ENCODE assay signal across 1 cellular context in genomic region chr22:41444360-41445170, GRCh38.
TF ChIP-seq lines count a peak whose summit lies in the region.

No MANE protein-coding gene starts in this region.

TF ChIP-seq in HEK293, 187 proteins besides CTCF, POLR2A, EP300 and RAD21 (continued from another document and continues in another):
- peak; percentile 96 for TF ChIP-seq PRDM1 (tag by site-specific recombination; IDR thresholded peaks at IDR 0.05)
- 0 out of 2 replicates have a peak, but pooled peaks have one; percentile 9 for TF ChIP-seq BCL11A (tag by site-specific recombination; IDR thresholded peaks at IDR 0.05; ENCODE audit: low read depth)
- TF ChIP-seq ZNF692 (tag by site-specific recombination; IDR thresholded peaks at IDR 0.05), result peak; percentile 97
- TF ChIP-seq ZNF140 (tag by site-specific recombination; IDR thresholded peaks at IDR 0.05), result no peak
- TF ChIP-seq, protein P1, sequence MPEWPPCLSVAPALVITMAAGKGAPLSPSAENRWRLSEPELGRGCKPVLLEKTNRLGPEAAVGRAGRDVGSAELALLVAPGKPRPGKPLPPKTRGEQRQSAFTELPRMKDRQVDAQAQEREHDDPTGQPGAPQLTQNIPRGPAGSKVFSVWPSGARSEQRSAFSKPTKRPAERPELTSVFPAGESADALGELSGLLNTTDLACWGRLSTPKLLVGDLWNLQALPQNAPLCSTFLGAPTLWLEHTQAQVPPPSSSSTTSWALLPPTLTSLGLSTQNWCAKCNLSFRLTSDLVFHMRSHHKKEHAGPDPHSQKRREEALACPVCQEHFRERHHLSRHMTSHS (tag by site-specific recombination; IDR thresholded peaks at IDR 0.05), result no peak
- peak; percentile 5; the same call in 1 of the 2 replicates for TF ChIP-seq ZNF629 (tag by site-specific recombination; IDR thresholded peaks at IDR 0.05)
- no peak for TF ChIP-seq ZNF433 (tag by site-specific recombination; IDR thresholded peaks at IDR 0.05; ENCODE audit: low read depth)
- TF ChIP-seq KLF7 (tag by site-specific recombination; IDR thresholded peaks at IDR 0.05; ENCODE audit: borderline replicate concordance), result 0 out of 2 replicates have a peak, but pooled peaks have one; percentile 28
- TF ChIP-seq, protein P2, sequence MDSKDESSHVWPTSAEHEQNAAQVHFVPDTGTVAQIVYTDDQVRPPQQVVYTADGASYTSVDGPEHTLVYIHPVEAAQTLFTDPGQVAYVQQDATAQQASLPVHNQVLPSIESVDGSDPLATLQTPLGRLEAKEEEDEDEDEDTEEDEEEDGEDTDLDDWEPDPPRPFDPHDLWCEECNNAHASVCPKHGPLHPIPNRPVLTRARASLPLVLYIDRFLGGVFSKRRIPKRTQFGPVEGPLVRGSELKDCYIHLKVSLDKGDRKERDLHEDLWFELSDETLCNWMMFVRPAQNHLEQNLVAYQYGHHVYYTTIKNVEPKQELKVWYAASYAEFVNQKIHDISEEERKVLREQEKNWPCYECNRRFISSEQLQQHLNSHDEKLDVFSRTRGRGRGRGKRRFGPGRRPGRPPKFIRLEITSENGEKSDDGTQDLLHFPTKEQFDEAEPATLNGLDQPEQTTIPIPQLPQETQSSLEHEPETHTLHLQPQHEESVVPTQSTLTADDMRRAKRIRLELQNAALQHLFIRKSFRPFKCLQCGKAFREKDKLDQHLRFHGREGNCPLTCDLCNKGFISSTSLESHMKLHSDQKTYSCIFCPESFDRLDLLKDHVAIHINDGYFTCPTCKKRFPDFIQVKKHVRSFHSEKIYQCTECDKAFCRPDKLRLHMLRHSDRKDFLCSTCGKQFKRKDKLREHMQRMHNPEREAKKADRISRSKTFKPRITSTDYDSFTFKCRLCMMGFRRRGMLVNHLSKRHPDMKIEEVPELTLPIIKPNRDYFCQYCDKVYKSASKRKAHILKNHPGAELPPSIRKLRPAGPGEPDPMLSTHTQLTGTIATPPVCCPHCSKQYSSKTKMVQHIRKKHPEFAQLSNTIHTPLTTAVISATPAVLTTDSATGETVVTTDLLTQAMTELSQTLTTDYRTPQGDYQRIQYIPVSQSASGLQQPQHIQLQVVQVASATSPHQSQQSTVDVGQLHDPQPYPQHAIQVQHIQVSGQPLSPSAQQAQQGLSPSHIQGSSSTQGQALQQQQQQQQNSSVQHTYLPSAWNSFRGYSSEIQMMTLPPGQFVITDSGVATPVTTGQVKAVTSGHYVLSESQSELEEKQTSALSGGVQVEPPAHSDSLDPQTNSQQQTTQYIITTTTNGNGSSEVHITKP (tag by site-specific recombination; IDR thresholded peaks at IDR 0.05), result peak; percentile 66
- no peak for TF ChIP-seq ZSCAN23 (tag by site-specific recombination; IDR thresholded peaks at IDR 0.05)
- no peak for TF ChIP-seq SALL2 (tag by site-specific recombination; IDR thresholded peaks at IDR 0.05; ENCODE audit: borderline replicate concordance)
- TF ChIP-seq SCRT2 (tag by site-specific recombination; IDR thresholded peaks at IDR 0.05), result no peak
- no peak for TF ChIP-seq ZNF404 (tag by site-specific recombination; IDR thresholded peaks at IDR 0.05)
- no peak for TF ChIP-seq ZNF132 (tag by site-specific recombination; IDR thresholded peaks at IDR 0.05; ENCODE audit: borderline replicate concordance)
- TF ChIP-seq, protein P3, sequence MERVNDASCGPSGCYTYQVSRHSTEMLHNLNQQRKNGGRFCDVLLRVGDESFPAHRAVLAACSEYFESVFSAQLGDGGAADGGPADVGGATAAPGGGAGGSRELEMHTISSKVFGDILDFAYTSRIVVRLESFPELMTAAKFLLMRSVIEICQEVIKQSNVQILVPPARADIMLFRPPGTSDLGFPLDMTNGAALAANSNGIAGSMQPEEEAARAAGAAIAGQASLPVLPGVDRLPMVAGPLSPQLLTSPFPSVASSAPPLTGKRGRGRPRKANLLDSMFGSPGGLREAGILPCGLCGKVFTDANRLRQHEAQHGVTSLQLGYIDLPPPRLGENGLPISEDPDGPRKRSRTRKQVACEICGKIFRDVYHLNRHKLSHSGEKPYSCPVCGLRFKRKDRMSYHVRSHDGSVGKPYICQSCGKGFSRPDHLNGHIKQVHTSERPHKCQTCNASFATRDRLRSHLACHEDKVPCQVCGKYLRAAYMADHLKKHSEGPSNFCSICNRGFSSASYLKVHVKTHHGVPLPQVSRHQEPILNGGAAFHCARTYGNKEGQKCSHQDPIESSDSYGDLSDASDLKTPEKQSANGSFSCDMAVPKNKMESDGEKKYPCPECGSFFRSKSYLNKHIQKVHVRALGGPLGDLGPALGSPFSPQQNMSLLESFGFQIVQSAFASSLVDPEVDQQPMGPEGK (tag by site-specific recombination; IDR thresholded peaks at IDR 0.05), result peak; percentile 98
- no peak for TF ChIP-seq ZNF664 (tag by site-specific recombination; IDR thresholded peaks at IDR 0.05)
- TF ChIP-seq ZNF555 (tag by site-specific recombination; conservative IDR thresholded peaks at IDR 0.05), result no peak
- TF ChIP-seq, protein P4, sequence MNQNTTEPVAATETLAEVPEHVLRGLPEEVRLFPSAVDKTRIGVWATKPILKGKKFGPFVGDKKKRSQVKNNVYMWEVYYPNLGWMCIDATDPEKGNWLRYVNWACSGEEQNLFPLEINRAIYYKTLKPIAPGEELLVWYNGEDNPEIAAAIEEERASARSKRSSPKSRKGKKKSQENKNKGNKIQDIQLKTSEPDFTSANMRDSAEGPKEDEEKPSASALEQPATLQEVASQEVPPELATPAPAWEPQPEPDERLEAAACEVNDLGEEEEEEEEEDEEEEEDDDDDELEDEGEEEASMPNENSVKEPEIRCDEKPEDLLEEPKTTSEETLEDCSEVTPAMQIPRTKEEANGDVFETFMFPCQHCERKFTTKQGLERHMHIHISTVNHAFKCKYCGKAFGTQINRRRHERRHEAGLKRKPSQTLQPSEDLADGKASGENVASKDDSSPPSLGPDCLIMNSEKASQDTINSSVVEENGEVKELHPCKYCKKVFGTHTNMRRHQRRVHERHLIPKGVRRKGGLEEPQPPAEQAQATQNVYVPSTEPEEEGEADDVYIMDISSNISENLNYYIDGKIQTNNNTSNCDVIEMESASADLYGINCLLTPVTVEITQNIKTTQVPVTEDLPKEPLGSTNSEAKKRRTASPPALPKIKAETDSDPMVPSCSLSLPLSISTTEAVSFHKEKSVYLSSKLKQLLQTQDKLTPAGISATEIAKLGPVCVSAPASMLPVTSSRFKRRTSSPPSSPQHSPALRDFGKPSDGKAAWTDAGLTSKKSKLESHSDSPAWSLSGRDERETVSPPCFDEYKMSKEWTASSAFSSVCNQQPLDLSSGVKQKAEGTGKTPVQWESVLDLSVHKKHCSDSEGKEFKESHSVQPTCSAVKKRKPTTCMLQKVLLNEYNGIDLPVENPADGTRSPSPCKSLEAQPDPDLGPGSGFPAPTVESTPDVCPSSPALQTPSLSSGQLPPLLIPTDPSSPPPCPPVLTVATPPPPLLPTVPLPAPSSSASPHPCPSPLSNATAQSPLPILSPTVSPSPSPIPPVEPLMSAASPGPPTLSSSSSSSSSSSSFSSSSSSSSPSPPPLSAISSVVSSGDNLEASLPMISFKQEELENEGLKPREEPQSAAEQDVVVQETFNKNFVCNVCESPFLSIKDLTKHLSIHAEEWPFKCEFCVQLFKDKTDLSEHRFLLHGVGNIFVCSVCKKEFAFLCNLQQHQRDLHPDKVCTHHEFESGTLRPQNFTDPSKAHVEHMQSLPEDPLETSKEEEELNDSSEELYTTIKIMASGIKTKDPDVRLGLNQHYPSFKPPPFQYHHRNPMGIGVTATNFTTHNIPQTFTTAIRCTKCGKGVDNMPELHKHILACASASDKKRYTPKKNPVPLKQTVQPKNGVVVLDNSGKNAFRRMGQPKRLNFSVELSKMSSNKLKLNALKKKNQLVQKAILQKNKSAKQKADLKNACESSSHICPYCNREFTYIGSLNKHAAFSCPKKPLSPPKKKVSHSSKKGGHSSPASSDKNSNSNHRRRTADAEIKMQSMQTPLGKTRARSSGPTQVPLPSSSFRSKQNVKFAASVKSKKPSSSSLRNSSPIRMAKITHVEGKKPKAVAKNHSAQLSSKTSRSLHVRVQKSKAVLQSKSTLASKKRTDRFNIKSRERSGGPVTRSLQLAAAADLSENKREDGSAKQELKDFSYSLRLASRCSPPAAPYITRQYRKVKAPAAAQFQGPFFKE (tag by site-specific recombination; IDR thresholded peaks at IDR 0.05; ENCODE audit: borderline replicate concordance), result 0 out of 2 replicates have a peak, but pooled peaks have one; percentile 82
- TF ChIP-seq GLI2 (tag by site-specific recombination; IDR thresholded peaks at IDR 0.05; ENCODE audit: borderline replicate concordance, low read depth), result no peak
- no peak for TF ChIP-seq ZNF544 (tag by site-specific recombination; IDR thresholded peaks at IDR 0.05)
- no peak for TF ChIP-seq ZNF785 (tag by site-specific recombination; IDR thresholded peaks at IDR 0.05)
- no peak for TF ChIP-seq SETDB1 (IDR thresholded peaks at IDR 0.05; ENCODE audit: insufficient read length, low read length)
- TF ChIP-seq, protein P5, sequence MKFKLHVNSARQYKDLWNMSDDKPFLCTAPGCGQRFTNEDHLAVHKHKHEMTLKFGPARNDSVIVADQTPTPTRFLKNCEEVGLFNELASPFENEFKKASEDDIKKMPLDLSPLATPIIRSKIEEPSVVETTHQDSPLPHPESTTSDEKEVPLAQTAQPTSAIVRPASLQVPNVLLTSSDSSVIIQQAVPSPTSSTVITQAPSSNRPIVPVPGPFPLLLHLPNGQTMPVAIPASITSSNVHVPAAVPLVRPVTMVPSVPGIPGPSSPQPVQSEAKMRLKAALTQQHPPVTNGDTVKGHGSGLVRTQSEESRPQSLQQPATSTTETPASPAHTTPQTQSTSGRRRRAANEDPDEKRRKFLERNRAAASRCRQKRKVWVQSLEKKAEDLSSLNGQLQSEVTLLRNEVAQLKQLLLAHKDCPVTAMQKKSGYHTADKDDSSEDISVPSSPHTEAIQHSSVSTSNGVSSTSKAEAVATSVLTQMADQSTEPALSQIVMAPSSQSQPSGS (tag by site-specific recombination; IDR thresholded peaks at IDR 0.05; ENCODE audit: low read depth), result no peak
- TF ChIP-seq ZNF792 (tag by site-specific recombination; IDR thresholded peaks at IDR 0.05), result no peak
- no peak for TF ChIP-seq ZNF174 (tag by site-specific recombination; IDR thresholded peaks at IDR 0.05)
- TF ChIP-seq, protein P6, sequence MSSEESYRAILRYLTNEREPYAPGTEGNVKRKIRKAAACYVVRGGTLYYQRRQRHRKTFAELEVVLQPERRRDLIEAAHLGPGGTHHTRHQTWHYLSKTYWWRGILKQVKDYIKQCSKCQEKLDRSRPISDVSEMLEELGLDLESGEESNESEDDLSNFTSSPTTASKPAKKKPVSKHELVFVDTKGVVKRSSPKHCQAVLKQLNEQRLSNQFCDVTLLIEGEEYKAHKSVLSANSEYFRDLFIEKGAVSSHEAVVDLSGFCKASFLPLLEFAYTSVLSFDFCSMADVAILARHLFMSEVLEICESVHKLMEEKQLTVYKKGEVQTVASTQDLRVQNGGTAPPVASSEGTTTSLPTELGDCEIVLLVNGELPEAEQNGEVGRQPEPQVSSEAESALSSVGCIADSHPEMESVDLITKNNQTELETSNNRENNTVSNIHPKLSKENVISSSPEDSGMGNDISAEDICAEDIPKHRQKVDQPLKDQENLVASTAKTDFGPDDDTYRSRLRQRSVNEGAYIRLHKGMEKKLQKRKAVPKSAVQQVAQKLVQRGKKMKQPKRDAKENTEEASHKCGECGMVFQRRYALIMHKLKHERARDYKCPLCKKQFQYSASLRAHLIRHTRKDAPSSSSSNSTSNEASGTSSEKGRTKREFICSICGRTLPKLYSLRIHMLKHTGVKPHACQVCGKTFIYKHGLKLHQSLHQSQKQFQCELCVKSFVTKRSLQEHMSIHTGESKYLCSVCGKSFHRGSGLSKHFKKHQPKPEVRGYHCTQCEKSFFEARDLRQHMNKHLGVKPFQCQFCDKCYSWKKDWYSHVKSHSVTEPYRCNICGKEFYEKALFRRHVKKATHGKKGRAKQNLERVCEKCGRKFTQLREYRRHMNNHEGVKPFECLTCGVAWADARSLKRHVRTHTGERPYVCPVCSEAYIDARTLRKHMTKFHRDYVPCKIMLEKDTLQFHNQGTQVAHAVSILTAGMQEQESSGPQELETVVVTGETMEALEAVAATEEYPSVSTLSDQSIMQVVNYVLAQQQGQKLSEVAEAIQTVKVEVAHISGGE (tag by site-specific recombination; conservative IDR thresholded peaks at IDR 0.05; ENCODE audit: low read depth), result no peak
- no peak for TF ChIP-seq ZNF626 (tag by site-specific recombination; IDR thresholded peaks at IDR 0.05)
- no peak for TF ChIP-seq PRDM6 (tag by site-specific recombination; IDR thresholded peaks at IDR 0.05)
- no peak for TF ChIP-seq ZSCAN16 (tag by site-specific recombination; IDR thresholded peaks at IDR 0.05)
- no peak for TF ChIP-seq TRIM28 (IDR thresholded peaks at IDR 0.05; ENCODE audit: borderline replicate concordance, low read length)
- TF ChIP-seq GLIS2 (tag by site-specific recombination; IDR thresholded peaks at IDR 0.05), result peak; percentile 8; the same call in 1 of the 2 replicates
- no peak for TF ChIP-seq OSR2 (tag by site-specific recombination; IDR thresholded peaks at IDR 0.05)
- no peak for TF ChIP-seq GFI1B (tag by site-specific recombination; IDR thresholded peaks at IDR 0.05)
